ENCODE assay signal across 1 cellular context in the genomic region with DNA sequence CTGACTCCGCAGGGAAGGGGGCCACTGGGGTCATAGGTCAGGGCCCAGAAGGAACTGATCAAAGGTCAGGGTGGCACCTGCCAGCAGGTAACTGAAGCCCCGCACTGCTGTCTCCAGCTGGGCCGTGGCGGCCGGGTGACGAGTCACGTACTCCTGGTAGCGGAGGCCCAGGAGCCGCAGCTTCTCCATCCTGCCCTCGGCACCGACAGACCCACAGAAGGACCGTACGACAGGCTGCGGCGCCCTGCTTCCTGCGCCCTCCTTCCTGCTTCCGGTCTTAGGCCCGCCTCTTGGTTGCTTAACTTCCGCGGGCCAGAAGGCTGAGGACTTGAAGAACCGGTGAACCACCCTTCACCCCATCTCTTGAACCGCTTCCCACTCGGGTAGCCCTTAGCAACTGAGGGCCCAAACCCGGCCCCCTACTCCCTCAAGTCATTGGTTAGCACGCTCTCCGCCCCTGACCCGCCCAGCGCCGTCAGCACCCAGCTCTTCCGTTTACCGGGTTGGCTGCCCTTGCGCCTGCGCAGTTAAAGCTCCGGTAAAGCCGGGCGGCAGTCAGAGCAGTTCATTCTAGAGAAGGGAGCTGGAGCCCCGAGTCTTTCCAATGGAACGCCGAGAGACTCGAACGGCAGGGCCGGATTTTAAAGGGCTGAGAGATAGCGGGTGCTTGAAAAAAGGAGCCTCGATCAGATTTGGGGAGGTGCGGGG.
TF ChIP-seq lines count a peak whose summit lies in the region.

Gene PEX16 (minus strand): TSS at position 255 of the 708 bp plus-strand sequence. CDS start 66 bp downstream, at position 189.

TF ChIP-seq in GM23338, 12 proteins besides CTCF, POLR2A, EP300 and RAD21:
- TF ChIP-seq EZH2 (IDR thresholded peaks at IDR 0.05; ENCODE audit: low read depth, unreplicated experiment) = no peak
- TF ChIP-seq NANOG (IDR thresholded peaks at IDR 0.05; ENCODE audit: borderline replicate concordance) = no peak
- no peak for TF ChIP-seq JUNB (IDR thresholded peaks at IDR 0.05; ENCODE audit: unreplicated experiment)
- no peak for TF ChIP-seq ZNF462 (CRISPR knock-in tag; IDR thresholded peaks at IDR 0.05)
- TF ChIP-seq POLR2AphosphoS5 (IDR thresholded peaks at IDR 0.05; ENCODE audit: low read depth) = peak; percentile 65
- TF ChIP-seq CREB1 (CRISPR knock-in tag; IDR thresholded peaks at IDR 0.05; ENCODE audit: low read depth) = peak; percentile 48; the same call in 1 of the 2 replicates
- peak; percentile 58; the same call in 1 of the 2 replicates for TF ChIP-seq ETS1 (IDR thresholded peaks at IDR 0.05)
